8 cellular contexts compared by ENCODE assay signal in genomic region chr10:23439920-23440875, GRCh38. TPM values are rescaled to one million over a fixed set of nuclear protein-coding genes. Genes with fewer than 3 reads are reported as not detected.
A peak's percentile ranks its signal among the peaks of the same experiment; 100 is the strongest.
DNase-seq lines count a peak whose midpoint lies in the region; ATAC-seq and TF ChIP-seq lines count a peak whose summit lies in the region.

No MANE protein-coding gene starts in this region.

- WGBS in hepatocyte (ENCODE audit: low lambda C conversion rate, missing lambda C conversion rate), result 11% methylated on average over 45 of the region's 79 CpGs

- H4K20me1 ChIP-seq in hepatocyte (ENCODE audit: insufficient read depth, poor library complexity, severe bottlenecking), result peaks cover 30% of the 10 kb centered on the region

- TF ChIP-seq CTCF in hepatocyte (IDR thresholded peaks at IDR 0.05; ENCODE audit: poor library complexity) (no peak), retinal pigment epithelial cell (conservative IDR thresholded peaks at IDR 0.05; ENCODE audit: low read depth, low read length) (no peak)

- peak; percentile 14 for ATAC-seq in HG02973 (IDR thresholded peaks at IDR 0.05; ENCODE audit: unreplicated experiment)

- H3K27me3 ChIP-seq in hepatocyte, result no peaks in the 10 kb centered on the region

- peaks cover 22% of the 10 kb centered on the region for H3K4me1 ChIP-seq in hepatocyte (ENCODE audit: insufficient read depth)

- H3K9me3 ChIP-seq in hepatocyte (ENCODE audit: low read depth), result no peaks in the 10 kb centered on the region

- peaks cover 44% of the 10 kb centered on the region for H3K79me2 ChIP-seq in hepatocyte

- H3K4me2 ChIP-seq in hepatocyte, result peak overlapping the region; percentile 95

- H3K9me2 ChIP-seq in hepatocyte (replicated peaks; ENCODE audit: insufficient read depth), result no peaks in the 10 kb centered on the region

- H3K4me3 ChIP-seq in hepatocyte (peak overlapping the region; percentile 93), retinal pigment epithelial cell (ENCODE audit: low read length) (peak overlapping the region; percentile 78)

- H3K27ac ChIP-seq in angular gyrus (ENCODE audit: low read depth, low read length), result peak overlapping the region; percentile 30
- H3K27ac ChIP-seq in hepatocyte, result peak overlapping the region; percentile 96

- DNase-seq in NCI-H146 (lab: John Stamatoyannopoulos, UW) (peak; percentile 34), NCI-H146 treated with DMSO at 0.1 percent for 48 hours (lab: John Stamatoyannopoulos, UW; ENCODE audit: unreplicated experiment) (no peak), SK-MEL-5 (ENCODE audit: low read depth, low spot score) (peak; percentile 4), hepatocyte (ENCODE audit: low spot score) (peak; percentile 58), retinal pigment epithelial cell (ENCODE audit: low read depth) (no peak), hippocampal formation (lab: John Stamatoyannopoulos, UW) (no peak)

- no peaks in the 10 kb centered on the region for H3K36me3 ChIP-seq in hepatocyte (replicated peaks; ENCODE audit: insufficient read depth, low read depth)

- peak overlapping the region; percentile 47 for H2AFZ ChIP-seq in hepatocyte

- in situ Hi-C loops in SK-MEL-5 (cut with HindIII; ENCODE audit: low pct_unique_long_range_greater_than_20kb, low sequenced_read_pairs), result no loop called here

RNA-seq across cellular contexts. Expression of gene OTUD1, which starts 1.3 kb away (rescaled TPM):
- total RNA-seq in SK-MEL-5 (2014; rRNA removed; shearing (Covaris generic)), result 5.1 and 5.4 TPM in 2 replicates
- polyA plus RNA-seq in SK-MEL-5 (2015; cell fraction: cytosol; rRNA removed), result 5.1 and 7.1 TPM in 2 replicates
- 3.2 and 4.7 TPM in 2 replicates for polyA plus RNA-seq in SK-MEL-5 (2015; cell fraction: nucleus; rRNA removed)
- total RNA-seq in hepatocyte, result 29.0 and 31.7 TPM in 2 replicates
- polyA plus RNA-seq in hepatocyte, result 34.8 and 38.5 TPM in 2 replicates

Comparison
In these comparisons a context has a peak if more than half of its experiments do, and no peak if none do; other contexts are left out.
1. DNase-seq: peak in NCI-H146 (single experiment), SK-MEL-5 (single experiment) and hepatocyte (single experiment); none in NCI-H146 treated with DMSO at 0.1 percent for 48 hours (single experiment), retinal pigment epithelial cell (single experiment) and hippocampal formation (0 of 2).